ENCODE assay signal across 1 cellular context in the genomic region with DNA sequence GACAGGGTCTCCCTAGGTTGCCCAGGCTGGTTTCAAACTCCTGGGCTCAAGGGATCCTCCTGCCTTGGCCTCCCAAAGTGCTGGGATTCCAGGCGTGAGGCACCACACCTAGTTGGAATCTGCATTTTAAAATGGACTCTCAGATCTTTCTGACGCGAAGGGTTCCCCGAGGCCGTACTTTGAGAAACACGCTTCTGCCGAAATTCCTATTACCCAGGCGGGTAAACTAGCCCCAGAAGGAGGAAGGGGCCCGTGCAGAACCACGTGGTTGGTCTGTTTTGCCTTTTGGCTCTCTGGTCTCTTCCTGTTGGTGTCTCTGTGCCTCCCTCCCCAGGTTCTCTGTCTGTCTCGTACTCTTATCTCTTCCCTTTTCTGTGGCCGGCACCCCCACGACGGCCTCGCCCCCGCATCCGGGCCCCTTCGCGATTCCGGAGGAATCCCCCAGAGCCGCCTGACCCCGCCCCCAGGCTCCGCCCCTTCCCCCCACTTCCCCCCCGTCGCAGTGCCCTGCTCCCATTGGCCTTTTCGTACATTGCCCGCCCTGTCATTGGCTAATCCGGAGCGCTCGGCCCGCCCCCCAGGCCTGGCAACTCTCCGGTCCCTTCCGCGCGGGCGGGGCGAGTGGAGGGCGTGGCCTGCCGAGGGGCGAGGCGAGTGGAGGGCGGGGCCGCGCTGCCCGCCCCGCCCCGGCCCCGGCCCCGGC.
A peak's percentile ranks its signal among the peaks of the same experiment; 100 is the strongest.
TF ChIP-seq lines count a peak whose summit lies in the region.

A gene (plus strand): TSS at position 689 of the 703 bp plus-strand sequence. CDS start 12,354 bp downstream, outside the sequence.

TF ChIP-seq in K562, 482 proteins besides CTCF, POLR2A, EP300 and RAD21 (continued from another document and continues in another):
- TF ChIP-seq, protein P1, sequence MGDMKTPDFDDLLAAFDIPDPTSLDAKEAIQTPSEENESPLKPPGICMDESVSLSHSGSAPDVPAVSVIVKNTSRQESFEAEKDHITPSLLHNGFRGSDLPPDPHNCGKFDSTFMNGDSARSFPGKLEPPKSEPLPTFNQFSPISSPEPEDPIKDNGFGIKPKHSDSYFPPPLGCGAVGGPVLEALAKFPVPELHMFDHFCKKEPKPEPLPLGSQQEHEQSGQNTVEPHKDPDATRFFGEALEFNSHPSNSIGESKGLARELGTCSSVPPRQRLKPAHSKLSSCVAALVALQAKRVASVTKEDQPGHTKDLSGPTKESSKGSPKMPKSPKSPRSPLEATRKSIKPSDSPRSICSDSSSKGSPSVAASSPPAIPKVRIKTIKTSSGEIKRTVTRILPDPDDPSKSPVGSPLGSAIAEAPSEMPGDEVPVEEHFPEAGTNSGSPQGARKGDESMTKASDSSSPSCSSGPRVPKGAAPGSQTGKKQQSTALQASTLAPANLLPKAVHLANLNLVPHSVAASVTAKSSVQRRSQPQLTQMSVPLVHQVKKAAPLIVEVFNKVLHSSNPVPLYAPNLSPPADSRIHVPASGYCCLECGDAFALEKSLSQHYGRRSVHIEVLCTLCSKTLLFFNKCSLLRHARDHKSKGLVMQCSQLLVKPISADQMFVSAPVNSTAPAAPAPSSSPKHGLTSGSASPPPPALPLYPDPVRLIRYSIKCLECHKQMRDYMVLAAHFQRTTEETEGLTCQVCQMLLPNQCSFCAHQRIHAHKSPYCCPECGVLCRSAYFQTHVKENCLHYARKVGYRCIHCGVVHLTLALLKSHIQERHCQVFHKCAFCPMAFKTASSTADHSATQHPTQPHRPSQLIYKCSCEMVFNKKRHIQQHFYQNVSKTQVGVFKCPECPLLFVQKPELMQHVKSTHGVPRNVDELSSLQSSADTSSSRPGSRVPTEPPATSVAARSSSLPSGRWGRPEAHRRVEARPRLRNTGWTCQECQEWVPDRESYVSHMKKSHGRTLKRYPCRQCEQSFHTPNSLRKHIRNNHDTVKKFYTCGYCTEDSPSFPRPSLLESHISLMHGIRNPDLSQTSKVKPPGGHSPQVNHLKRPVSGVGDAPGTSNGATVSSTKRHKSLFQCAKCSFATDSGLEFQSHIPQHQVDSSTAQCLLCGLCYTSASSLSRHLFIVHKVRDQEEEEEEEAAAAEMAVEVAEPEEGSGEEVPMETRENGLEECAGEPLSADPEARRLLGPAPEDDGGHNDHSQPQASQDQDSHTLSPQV (IDR thresholded peaks at IDR 0.05), result peak; percentile 71
- TF ChIP-seq JUNB (CRISPR knock-in tag; conservative IDR thresholded peaks at IDR 0.05) (no peak), CBFA2T2 (conservative IDR thresholded peaks at IDR 0.05) (peak; percentile 49), EP400 (IDR thresholded peaks at IDR 0.05) (peak; percentile 87), TCF3 (CRISPR knock-in tag; IDR thresholded peaks at IDR 0.05) (peak; percentile 46), ZNF41 (CRISPR knock-in tag; conservative IDR thresholded peaks at IDR 0.05) (no peak), ZNF311 (CRISPR knock-in tag; IDR thresholded peaks at IDR 0.05) (no peak), SPI1 (IDR thresholded peaks at IDR 0.05; ENCODE audit: borderline replicate concordance, low read depth, low read length) (peak; percentile 78; the same call in 1 of the 2 replicates), ZNF354B (CRISPR knock-in tag; IDR thresholded peaks at IDR 0.05) (no peak), PPARD (CRISPR knock-in tag; IDR thresholded peaks at IDR 0.05) (no peak), PHF21A (IDR thresholded peaks at IDR 0.05; ENCODE audit: borderline replicate concordance, low read depth) (0 out of 2 replicates have a peak, but pooled peaks have one; percentile 19)
- TF ChIP-seq, protein P2, sequence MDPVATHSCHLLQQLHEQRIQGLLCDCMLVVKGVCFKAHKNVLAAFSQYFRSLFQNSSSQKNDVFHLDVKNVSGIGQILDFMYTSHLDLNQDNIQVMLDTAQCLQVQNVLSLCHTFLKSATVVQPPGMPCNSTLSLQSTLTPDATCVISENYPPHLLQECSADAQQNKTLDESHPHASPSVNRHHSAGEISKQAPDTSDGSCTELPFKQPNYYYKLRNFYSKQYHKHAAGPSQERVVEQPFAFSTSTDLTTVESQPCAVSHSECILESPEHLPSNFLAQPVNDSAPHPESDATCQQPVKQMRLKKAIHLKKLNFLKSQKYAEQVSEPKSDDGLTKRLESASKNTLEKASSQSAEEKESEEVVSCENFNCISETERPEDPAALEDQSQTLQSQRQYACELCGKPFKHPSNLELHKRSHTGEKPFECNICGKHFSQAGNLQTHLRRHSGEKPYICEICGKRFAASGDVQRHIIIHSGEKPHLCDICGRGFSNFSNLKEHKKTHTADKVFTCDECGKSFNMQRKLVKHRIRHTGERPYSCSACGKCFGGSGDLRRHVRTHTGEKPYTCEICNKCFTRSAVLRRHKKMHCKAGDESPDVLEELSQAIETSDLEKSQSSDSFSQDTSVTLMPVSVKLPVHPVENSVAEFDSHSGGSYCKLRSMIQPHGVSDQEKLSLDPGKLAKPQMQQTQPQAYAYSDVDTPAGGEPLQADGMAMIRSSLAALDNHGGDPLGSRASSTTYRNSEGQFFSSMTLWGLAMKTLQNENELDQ (CRISPR knock-in tag; IDR thresholded peaks at IDR 0.05; ENCODE audit: borderline replicate concordance), result no peak
- TF ChIP-seq, protein P3, sequence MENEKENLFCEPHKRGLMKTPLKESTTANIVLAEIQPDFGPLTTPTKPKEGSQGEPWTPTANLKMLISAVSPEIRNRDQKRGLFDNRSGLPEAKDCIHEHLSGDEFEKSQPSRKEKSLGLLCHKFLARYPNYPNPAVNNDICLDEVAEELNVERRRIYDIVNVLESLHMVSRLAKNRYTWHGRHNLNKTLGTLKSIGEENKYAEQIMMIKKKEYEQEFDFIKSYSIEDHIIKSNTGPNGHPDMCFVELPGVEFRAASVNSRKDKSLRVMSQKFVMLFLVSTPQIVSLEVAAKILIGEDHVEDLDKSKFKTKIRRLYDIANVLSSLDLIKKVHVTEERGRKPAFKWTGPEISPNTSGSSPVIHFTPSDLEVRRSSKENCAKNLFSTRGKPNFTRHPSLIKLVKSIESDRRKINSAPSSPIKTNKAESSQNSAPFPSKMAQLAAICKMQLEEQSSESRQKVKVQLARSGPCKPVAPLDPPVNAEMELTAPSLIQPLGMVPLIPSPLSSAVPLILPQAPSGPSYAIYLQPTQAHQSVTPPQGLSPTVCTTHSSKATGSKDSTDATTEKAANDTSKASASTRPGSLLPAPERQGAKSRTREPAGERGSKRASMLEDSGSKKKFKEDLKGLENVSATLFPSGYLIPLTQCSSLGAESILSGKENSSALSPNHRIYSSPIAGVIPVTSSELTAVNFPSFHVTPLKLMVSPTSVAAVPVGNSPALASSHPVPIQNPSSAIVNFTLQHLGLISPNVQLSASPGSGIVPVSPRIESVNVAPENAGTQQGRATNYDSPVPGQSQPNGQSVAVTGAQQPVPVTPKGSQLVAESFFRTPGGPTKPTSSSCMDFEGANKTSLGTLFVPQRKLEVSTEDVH (IDR thresholded peaks at IDR 0.05; ENCODE audit: low read depth, partially characterized antibody), result peak; percentile 60
- TF ChIP-seq, protein P4, sequence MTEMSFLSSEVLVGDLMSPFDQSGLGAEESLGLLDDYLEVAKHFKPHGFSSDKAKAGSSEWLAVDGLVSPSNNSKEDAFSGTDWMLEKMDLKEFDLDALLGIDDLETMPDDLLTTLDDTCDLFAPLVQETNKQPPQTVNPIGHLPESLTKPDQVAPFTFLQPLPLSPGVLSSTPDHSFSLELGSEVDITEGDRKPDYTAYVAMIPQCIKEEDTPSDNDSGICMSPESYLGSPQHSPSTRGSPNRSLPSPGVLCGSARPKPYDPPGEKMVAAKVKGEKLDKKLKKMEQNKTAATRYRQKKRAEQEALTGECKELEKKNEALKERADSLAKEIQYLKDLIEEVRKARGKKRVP (CRISPR knock-in tag; IDR thresholded peaks at IDR 0.05), result no peak
- TF ChIP-seq, protein P5, sequence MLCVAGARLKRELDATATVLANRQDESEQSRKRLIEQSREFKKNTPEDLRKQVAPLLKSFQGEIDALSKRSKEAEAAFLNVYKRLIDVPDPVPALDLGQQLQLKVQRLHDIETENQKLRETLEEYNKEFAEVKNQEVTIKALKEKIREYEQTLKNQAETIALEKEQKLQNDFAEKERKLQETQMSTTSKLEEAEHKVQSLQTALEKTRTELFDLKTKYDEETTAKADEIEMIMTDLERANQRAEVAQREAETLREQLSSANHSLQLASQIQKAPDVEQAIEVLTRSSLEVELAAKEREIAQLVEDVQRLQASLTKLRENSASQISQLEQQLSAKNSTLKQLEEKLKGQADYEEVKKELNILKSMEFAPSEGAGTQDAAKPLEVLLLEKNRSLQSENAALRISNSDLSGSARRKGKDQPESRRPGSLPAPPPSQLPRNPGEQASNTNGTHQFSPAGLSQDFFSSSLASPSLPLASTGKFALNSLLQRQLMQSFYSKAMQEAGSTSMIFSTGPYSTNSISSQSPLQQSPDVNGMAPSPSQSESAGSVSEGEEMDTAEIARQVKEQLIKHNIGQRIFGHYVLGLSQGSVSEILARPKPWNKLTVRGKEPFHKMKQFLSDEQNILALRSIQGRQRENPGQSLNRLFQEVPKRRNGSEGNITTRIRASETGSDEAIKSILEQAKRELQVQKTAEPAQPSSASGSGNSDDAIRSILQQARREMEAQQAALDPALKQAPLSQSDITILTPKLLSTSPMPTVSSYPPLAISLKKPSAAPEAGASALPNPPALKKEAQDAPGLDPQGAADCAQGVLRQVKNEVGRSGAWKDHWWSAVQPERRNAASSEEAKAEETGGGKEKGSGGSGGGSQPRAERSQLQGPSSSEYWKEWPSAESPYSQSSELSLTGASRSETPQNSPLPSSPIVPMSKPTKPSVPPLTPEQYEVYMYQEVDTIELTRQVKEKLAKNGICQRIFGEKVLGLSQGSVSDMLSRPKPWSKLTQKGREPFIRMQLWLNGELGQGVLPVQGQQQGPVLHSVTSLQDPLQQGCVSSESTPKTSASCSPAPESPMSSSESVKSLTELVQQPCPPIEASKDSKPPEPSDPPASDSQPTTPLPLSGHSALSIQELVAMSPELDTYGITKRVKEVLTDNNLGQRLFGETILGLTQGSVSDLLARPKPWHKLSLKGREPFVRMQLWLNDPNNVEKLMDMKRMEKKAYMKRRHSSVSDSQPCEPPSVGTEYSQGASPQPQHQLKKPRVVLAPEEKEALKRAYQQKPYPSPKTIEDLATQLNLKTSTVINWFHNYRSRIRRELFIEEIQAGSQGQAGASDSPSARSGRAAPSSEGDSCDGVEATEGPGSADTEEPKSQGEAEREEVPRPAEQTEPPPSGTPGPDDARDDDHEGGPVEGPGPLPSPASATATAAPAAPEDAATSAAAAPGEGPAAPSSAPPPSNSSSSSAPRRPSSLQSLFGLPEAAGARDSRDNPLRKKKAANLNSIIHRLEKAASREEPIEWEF (CRISPR knock-in tag; IDR thresholded peaks at IDR 0.05), result no peak
- TF ChIP-seq, protein P6, sequence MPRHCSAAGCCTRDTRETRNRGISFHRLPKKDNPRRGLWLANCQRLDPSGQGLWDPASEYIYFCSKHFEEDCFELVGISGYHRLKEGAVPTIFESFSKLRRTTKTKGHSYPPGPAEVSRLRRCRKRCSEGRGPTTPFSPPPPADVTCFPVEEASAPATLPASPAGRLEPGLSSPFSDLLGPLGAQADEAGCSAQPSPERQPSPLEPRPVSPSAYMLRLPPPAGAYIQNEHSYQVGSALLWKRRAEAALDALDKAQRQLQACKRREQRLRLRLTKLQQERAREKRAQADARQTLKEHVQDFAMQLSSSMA (CRISPR knock-in tag; IDR thresholded peaks at IDR 0.05), result no peak
